In genomic region chr1:208497866-208498541, GRCh38 we compare ENCODE assay signal across 16 cellular contexts.
"Had no signal": no experiment of that assay in that cellular context is flagged by ENCODE, and none has a peak within 500 bp of the region (broad histone marks: within the 10 kb centered on the region; RNA-seq: fewer than 3 reads in every experiment).

No MANE protein-coding gene starts in this region.

- H3K27ac ChIP-seq: foreskin keratinocyte, left ventricle myocardium inferior, right atrium auricular region, tibial nerve had no signal

- H3K27me3 ChIP-seq: foreskin keratinocyte, right atrium auricular region, tibial nerve had no signal

- ATAC-seq: activated T-cell treated with anti-CD3 and anti-CD28 coated beads, Interleukin-2, amount 50 U/mL, for 72 hours; foreskin keratinocyte; stimulated activated memory B cell treated with anti-CD40 and anti-IgM and Interleukin-4, amounts not matched to agents 10 μg/mL and 1 μg/mL and 100 μg/mL, for 72 hours had no signal

- H3K4me3 ChIP-seq: left ventricle myocardium inferior, right atrium auricular region, tibial nerve had no signal

- H3K27ac Mint-ChIP-seq: activated CD4-positive, alpha-beta memory T cell treated with anti-CD3 and anti-CD28 coated beads, Interleukin-2, amount 10 ng/mL, durations not matched to agents 7 days and 5 days; activated naive CD8-positive, alpha-beta T cell treated with anti-CD3 and anti-CD28 coated beads for 36 hours; activated T-cell treated with anti-CD3 and anti-CD28 coated beads, Interleukin-2, amount 50 U/mL, for 72 hours; stimulated activated memory B cell treated with anti-CD40 and anti-IgM and Interleukin-4, amounts not matched to agents 10 μg/mL and 1 μg/mL and 100 μg/mL, for 72 hours had no signal

- DNase-seq: activated CD4-positive, alpha-beta memory T cell treated with anti-CD3 and anti-CD28 coated beads, Interleukin-2, amount 10 ng/mL, durations not matched to agents 7 days and 5 days; activated CD4-positive, alpha-beta T cell treated with anti-CD3 and anti-CD28 coated beads for 1 hour; activated CD8-positive, alpha-beta memory T cell treated with anti-CD3 and anti-CD28 coated beads, Interleukin-2, amount 50 U/mL, for 4 hours; activated gamma-delta T cell treated with Interleukin-2 at 50 U/mL for 16 hours; activated naive CD8-positive, alpha-beta T cell treated with anti-CD3 and anti-CD28 coated beads for 36 hours; activated T-cell treated with anti-CD3 and anti-CD28 coated beads, Interleukin-2, amount 50 U/mL, for 72 hours; anterior cingulate cortex; foreskin keratinocyte; left ventricle myocardium inferior; midbrain; small intestine; T-helper 9 cell had no signal

- H3K4me1 Mint-ChIP-seq: activated CD4-positive, alpha-beta memory T cell treated with anti-CD3 and anti-CD28 coated beads, Interleukin-2, amount 10 ng/mL, durations not matched to agents 7 days and 5 days; activated naive CD8-positive, alpha-beta T cell treated with anti-CD3 and anti-CD28 coated beads for 36 hours; stimulated activated memory B cell treated with anti-CD40 and anti-IgM and Interleukin-4, amounts not matched to agents 10 μg/mL and 1 μg/mL and 100 μg/mL, for 72 hours had no signal

- H3K4me3 Mint-ChIP-seq: activated CD4-positive, alpha-beta memory T cell treated with anti-CD3 and anti-CD28 coated beads, Interleukin-2, amount 10 ng/mL, durations not matched to agents 7 days and 5 days; activated naive CD8-positive, alpha-beta T cell treated with anti-CD3 and anti-CD28 coated beads for 36 hours; activated T-cell treated with anti-CD3 and anti-CD28 coated beads, Interleukin-2, amount 50 U/mL, for 72 hours; stimulated activated memory B cell treated with anti-CD40 and anti-IgM and Interleukin-4, amounts not matched to agents 10 μg/mL and 1 μg/mL and 100 μg/mL, for 72 hours had no signal

- H3K9me3 Mint-ChIP-seq: activated CD4-positive, alpha-beta memory T cell treated with anti-CD3 and anti-CD28 coated beads, Interleukin-2, amount 10 ng/mL, durations not matched to agents 7 days and 5 days had no signal

- H3K4me1 ChIP-seq: left ventricle myocardium inferior, right atrium auricular region, tibial nerve had no signal

- H3K36me3 Mint-ChIP-seq: activated naive CD8-positive, alpha-beta T cell treated with anti-CD3 and anti-CD28 coated beads for 36 hours; stimulated activated memory B cell treated with anti-CD40 and anti-IgM and Interleukin-4, amounts not matched to agents 10 μg/mL and 1 μg/mL and 100 μg/mL, for 72 hours had no signal

- H3K36me3 ChIP-seq: left ventricle myocardium inferior, right atrium auricular region, tibial nerve had no signal

- FAIRE-seq: bronchial epithelial cell, small intestine had no signal
